In genomic region chr17:28404812-28405570, GRCh38 we compare ENCODE assay signal across 6 cellular contexts. TPM values are rescaled to one million over a fixed set of nuclear protein-coding genes. Genes with fewer than 3 reads are reported as not detected.
DNase-seq lines count a peak whose midpoint lies in the region; ATAC-seq, FAIRE-seq and TF ChIP-seq lines count a peak whose summit lies in the region.

No MANE protein-coding gene starts in this region.

- H3K27ac Mint-ChIP-seq in activated T-helper 17 cell treated with anti-CD3 and anti-CD28 coated beads, Interleukin-2, amount 50 U/mL, for 72 hours = peak overlapping the region; percentile 33

- no peak for FAIRE-seq in H54 (lab: Jason Lieb, UNC)

- H3K18ac ChIP-seq in mesendoderm (ENCODE audit: low read length) = peak overlapping the region; percentile 24

- peak overlapping the region; percentile 59 for H4K5ac ChIP-seq in mesendoderm (ENCODE audit: low read length)

- no peaks in the 10 kb centered on the region for H3K79me1 ChIP-seq in mesendoderm (ENCODE audit: low read length)

- H3K9me3 Mint-ChIP-seq in activated T-helper 17 cell treated with anti-CD3 and anti-CD28 coated beads, Interleukin-2, amount 50 U/mL, for 72 hours = no peaks in the 10 kb centered on the region

- no peak overlapping the region for H3K27ac ChIP-seq in mesendoderm (ENCODE audit: low read depth, low read length)

- peak overlapping the region; percentile 18 for H2BK5ac ChIP-seq in mesendoderm (ENCODE audit: low read length)

- ATAC-seq in activated T-helper 17 cell treated with anti-CD3 and anti-CD28 coated beads, Interleukin-2, amount 50 U/mL, for 72 hours (replicated peaks) = no peak
- no peak for ATAC-seq in HG03460 (IDR thresholded peaks at IDR 0.05; ENCODE audit: unreplicated experiment)
- no peak for ATAC-seq in HG03139 (IDR thresholded peaks at IDR 0.05; ENCODE audit: unreplicated experiment)

- no peak overlapping the region for H3K4ac ChIP-seq in mesendoderm (ENCODE audit: low read depth, low read length)

- DNase-seq in COR-L47 (lab: John Stamatoyannopoulos, UW) (peak; percentile 18), mesendoderm (no peak), H54 (ENCODE audit: insufficient read length, low spot score) (no peak)

- peak overlapping the region; percentile 64 for H3K9ac ChIP-seq in mesendoderm (ENCODE audit: low read length)

- TF ChIP-seq POLR2A in H54 (IDR thresholded peaks at IDR 0.05; ENCODE audit: low read depth, low read length) = no peak

- peaks cover 21% of the 10 kb centered on the region for H3K4me1 ChIP-seq in mesendoderm (ENCODE audit: control insufficient read depth, low read depth, low read length)

- H3K4me1 Mint-ChIP-seq in activated T-helper 17 cell treated with anti-CD3 and anti-CD28 coated beads, Interleukin-2, amount 50 U/mL, for 72 hours = peaks cover 13% of the 10 kb centered on the region

- no peak overlapping the region for H2AK5ac ChIP-seq in mesendoderm (ENCODE audit: low read length)

- H2BK15ac ChIP-seq in mesendoderm (replicated peaks; ENCODE audit: low read depth) = no peak overlapping the region

- peaks cover 7% of the 10 kb centered on the region for H3K27me3 Mint-ChIP-seq in activated T-helper 17 cell treated with anti-CD3 and anti-CD28 coated beads, Interleukin-2, amount 50 U/mL, for 72 hours

- no peak overlapping the region for H3K4me3 ChIP-seq in mesendoderm (ENCODE audit: low read length)

- no peak overlapping the region for H3K23ac ChIP-seq in mesendoderm (ENCODE audit: low read length)

- no peaks in the 10 kb centered on the region for H3K36me3 ChIP-seq in mesendoderm (ENCODE audit: control insufficient read depth, insufficient read depth, low read length)

- H3K56ac ChIP-seq in mesendoderm (ENCODE audit: low read length) = peak overlapping the region; percentile 75

- H3K79me2 ChIP-seq in mesendoderm (ENCODE audit: control insufficient read depth, insufficient read depth, low read length) = no peaks in the 10 kb centered on the region

- H3K4me3 Mint-ChIP-seq in activated T-helper 17 cell treated with anti-CD3 and anti-CD28 coated beads, Interleukin-2, amount 50 U/mL, for 72 hours = peak overlapping the region; percentile 76

- WGBS in mesendoderm (ENCODE audit: extremely low coverage, insufficient coverage, low lambda C conversion rate) = no CpG with 5 or more reads among the region's 33 CpGs

- no peaks in the 10 kb centered on the region for H3K36me3 Mint-ChIP-seq in activated T-helper 17 cell treated with anti-CD3 and anti-CD28 coated beads, Interleukin-2, amount 50 U/mL, for 72 hours (ENCODE audit: low read depth)

- H4K8ac ChIP-seq in mesendoderm (ENCODE audit: low read depth, low read length) = no peak overlapping the region

- peak overlapping the region; percentile 52 for H3K4me2 ChIP-seq in mesendoderm (ENCODE audit: low read length)

- H3K27me3 ChIP-seq in mesendoderm (ENCODE audit: insufficient read depth, low read length, poor library complexity) = no peaks in the 10 kb centered on the region

- H2BK120ac ChIP-seq in mesendoderm (ENCODE audit: low read depth, low read length) = no peak overlapping the region

RNA-seq across cellular contexts. Expression of gene SLC46A1, which starts 1.0 kb away (rescaled TPM):
- total RNA-seq in activated T-helper 17 cell treated with anti-CD3 and anti-CD28 coated beads, Interleukin-2, amount 50 U/mL, for 72 hours = 1 to 10 TPM; 2.5 to 4.4 TPM
- polyA plus RNA-seq in mesendoderm (2013, experiment 1 of 2) = 7.0 TPM
- polyA plus RNA-seq in mesendoderm (2013, experiment 2 of 2) = 6.5 TPM

RNA-seq across cellular contexts. Expression of gene SARM1, which starts 33.5 kb away (rescaled TPM):
- 10 to 100 TPM; 30.1 to 33.7 TPM for total RNA-seq in activated T-helper 17 cell treated with anti-CD3 and anti-CD28 coated beads, Interleukin-2, amount 50 U/mL, for 72 hours
- 2.2 TPM for polyA plus RNA-seq in mesendoderm (2013, experiment 1 of 2)
- polyA plus RNA-seq in mesendoderm (2013, experiment 2 of 2) = 2.6 TPM

RNA-seq across cellular contexts. Expression of gene VTN, which starts 34.9 kb away (rescaled TPM):
- under 1 TPM; 0.16 to 0.43 TPM for total RNA-seq in activated T-helper 17 cell treated with anti-CD3 and anti-CD28 coated beads, Interleukin-2, amount 50 U/mL, for 72 hours
- not detected for polyA plus RNA-seq in mesendoderm (2013, experiment 1 of 2)
- polyA plus RNA-seq in mesendoderm (2013, experiment 2 of 2) = 0.04 TPM

RNA-seq across cellular contexts. Expression of gene SEBOX, which starts 40.0 kb away (rescaled TPM):
- total RNA-seq in activated T-helper 17 cell treated with anti-CD3 and anti-CD28 coated beads, Interleukin-2, amount 50 U/mL, for 72 hours = not detected
- not detected for polyA plus RNA-seq in mesendoderm (2013, experiment 1 of 2)
- not detected for polyA plus RNA-seq in mesendoderm (2013, experiment 2 of 2)

RNA-seq across cellular contexts. Expression of gene POLDIP2, which starts 47.7 kb away (rescaled TPM):
- 100 to 1,000 TPM in 1 of 2 donors, 10 to 100 TPM in 1; 48.9 to 109 TPM for total RNA-seq in activated T-helper 17 cell treated with anti-CD3 and anti-CD28 coated beads, Interleukin-2, amount 50 U/mL, for 72 hours
- 70.0 TPM for polyA plus RNA-seq in mesendoderm (2013, experiment 1 of 2)
- polyA plus RNA-seq in mesendoderm (2013, experiment 2 of 2) = 71.5 TPM
